ENCODE assay signal across 1 cellular context in genomic region chr16:88452485-88453216, GRCh38.
TF ChIP-seq lines count a peak whose summit lies in the region.

No MANE protein-coding gene starts in this region.

TF ChIP-seq in K562, 482 proteins besides CTCF, POLR2A, EP300 and RAD21 (continued from another document and continues in another):
- no peak for TF ChIP-seq TRIM25 (IDR thresholded peaks at IDR 0.05; ENCODE audit: borderline replicate concordance)
- no peak for TF ChIP-seq ELF1 (tag; IDR thresholded peaks at IDR 0.05)
- TF ChIP-seq CEBPZ (IDR thresholded peaks at IDR 0.05; ENCODE audit: borderline replicate concordance, low read depth, low read length): no peak
- no peak for TF ChIP-seq ZNF146 (CRISPR knock-in tag; IDR thresholded peaks at IDR 0.05; ENCODE audit: unreplicated experiment)
- TF ChIP-seq ZNF140 (CRISPR knock-in tag; IDR thresholded peaks at IDR 0.05): no peak
- no peak for TF ChIP-seq PREB (CRISPR knock-in tag; IDR thresholded peaks at IDR 0.05)
- TF ChIP-seq ETV6 (IDR thresholded peaks at IDR 0.05; ENCODE audit: borderline replicate concordance in 1 of 2, low read depth in 2 of 2, low read length in 1 of 2): no peak
- peak; percentile 79; the same call in 1 of the 2 replicates for TF ChIP-seq ETV6 (CRISPR knock-in tag; IDR thresholded peaks at IDR 0.05; ENCODE audit: borderline replicate concordance)
- no peak for TF ChIP-seq ZBTB1 (CRISPR knock-in tag; IDR thresholded peaks at IDR 0.05; ENCODE audit: borderline replicate concordance, low read depth)
- no peak for TF ChIP-seq POLR3G (IDR thresholded peaks at IDR 0.05; ENCODE audit: extremely low read depth, insufficient read length, insufficient replicate concordance)
- no peak for TF ChIP-seq HSF4 (CRISPR knock-in tag; IDR thresholded peaks at IDR 0.05; ENCODE audit: borderline replicate concordance)
- TF ChIP-seq MBD2 (IDR thresholded peaks at IDR 0.05; ENCODE audit: borderline replicate concordance, low read depth): peak; percentile 32; the same call in 1 of the 2 replicates
- peak; percentile 81 for TF ChIP-seq MXI1 (IDR thresholded peaks at IDR 0.05; ENCODE audit: low read depth, low read length)
- TF ChIP-seq NCOA1 (IDR thresholded peaks at IDR 0.05; ENCODE audit: low read depth): no peak
- TF ChIP-seq PKNOX1 (IDR thresholded peaks at IDR 0.05): peak; percentile 62
- TF ChIP-seq ZHX1 (conservative IDR thresholded peaks at IDR 0.05; ENCODE audit: low read length): no peak
- TF ChIP-seq CREB1 (IDR thresholded peaks at IDR 0.05): no peak
- peak; percentile 77 for TF ChIP-seq CREB1 (CRISPR knock-in tag; IDR thresholded peaks at IDR 0.05)
- TF ChIP-seq PHB (CRISPR knock-in tag; IDR thresholded peaks at IDR 0.05): no peak
- no peak for TF ChIP-seq BCLAF1 (IDR thresholded peaks at IDR 0.05; ENCODE audit: borderline replicate concordance in 1 of 2, control insufficient read depth in 1 of 2, low read depth in 2 of 2, low read length in 1 of 2)
- TF ChIP-seq TGIF2 (CRISPR knock-in tag; IDR thresholded peaks at IDR 0.05): peak; percentile 90; the same call in 1 of the 2 replicates
- TF ChIP-seq SNIP1 (IDR thresholded peaks at IDR 0.05; ENCODE audit: low read depth): no peak
- no peak for TF ChIP-seq ZNF551 (CRISPR knock-in tag; IDR thresholded peaks at IDR 0.05)
- TF ChIP-seq ZNF274 (IDR thresholded peaks at IDR 0.05; ENCODE audit: borderline replicate concordance, low read depth, low read length): no peak
- TF ChIP-seq ZNF253 (CRISPR knock-in tag; conservative IDR thresholded peaks at IDR 0.05): no peak
- TF ChIP-seq ZFPM2 (CRISPR knock-in tag; IDR thresholded peaks at IDR 0.05): no peak
- TF ChIP-seq FOXJ3 (CRISPR knock-in tag; IDR thresholded peaks at IDR 0.05): no peak
- TF ChIP-seq EGR1 (conservative IDR thresholded peaks at IDR 0.05): peak; percentile 96
- no peak for TF ChIP-seq ZNF778 (CRISPR knock-in tag; IDR thresholded peaks at IDR 0.05)
- no peak for TF ChIP-seq CREB3 (tag; conservative IDR thresholded peaks at IDR 0.05; ENCODE audit: low read depth)
- TF ChIP-seq ZNF507 (tag; conservative IDR thresholded peaks at IDR 0.05): no peak
- TF ChIP-seq SP2 (IDR thresholded peaks at IDR 0.05; ENCODE audit: extremely low read depth, low read depth, low read length, poor library complexity, severe bottlenecking): no peak
- peak; percentile 45; the same call in 1 of the 2 replicates for TF ChIP-seq SUPT5H (IDR thresholded peaks at IDR 0.05)
- TF ChIP-seq UBTF (IDR thresholded peaks at IDR 0.05; ENCODE audit: borderline replicate concordance in 1 of 2, low read depth in 2 of 2, low read length in 2 of 2): no peak
- TF ChIP-seq HNRNPK (IDR thresholded peaks at IDR 0.05; ENCODE audit: low read depth, low read length, poor library complexity, severe bottlenecking): no peak
- TF ChIP-seq HDAC2 (IDR thresholded peaks at IDR 0.05): peak; percentile 71; the same call in 1 of the 2 replicates
- TF ChIP-seq HMG20B (CRISPR knock-in tag; IDR thresholded peaks at IDR 0.05): no peak
- TF ChIP-seq MLLT1 (IDR thresholded peaks at IDR 0.05): no peak
- TF ChIP-seq ZBTB5 (IDR thresholded peaks at IDR 0.05): no peak
- TF ChIP-seq POLR2AphosphoS2 (IDR thresholded peaks at IDR 0.05; ENCODE audit: low read length): no peak
- no peak for TF ChIP-seq CBX5 (IDR thresholded peaks at IDR 0.05; ENCODE audit: borderline replicate concordance, low read depth)
